Comparison of ENCODE assay signal across 27 cellular contexts in the genomic region with DNA sequence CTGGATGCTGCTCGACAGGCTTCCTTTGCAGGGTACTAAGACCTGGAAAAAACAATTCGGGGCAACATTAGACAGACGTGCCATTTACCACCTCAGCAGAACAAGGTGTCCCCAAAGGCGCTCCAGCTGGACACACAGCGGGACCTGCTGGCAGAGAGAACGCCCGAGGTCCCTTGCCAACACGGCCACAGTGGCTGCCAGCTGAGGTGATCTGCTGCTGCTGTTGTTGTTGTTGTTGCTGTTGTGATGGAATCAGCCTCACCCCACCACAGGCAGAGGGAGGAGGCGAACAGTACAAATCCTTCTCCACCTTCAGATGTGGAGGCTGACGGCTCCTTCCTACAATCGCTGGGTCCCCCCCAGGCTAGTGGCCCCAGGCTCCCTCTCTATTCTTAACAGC. TPM values are rescaled to one million over a fixed set of nuclear protein-coding genes. Genes with fewer than 3 reads are reported as not detected.
A peak's percentile ranks its signal among the peaks of the same experiment; 100 is the strongest.
DNase-seq lines count a peak whose midpoint lies in the region; ATAC-seq, FAIRE-seq and TF ChIP-seq lines count a peak whose summit lies in the region.
"Had no signal": no experiment of that assay in that cellular context is flagged by ENCODE, and none has a peak within 500 bp of the region (broad histone marks: within the 10 kb centered on the region; RNA-seq: fewer than 3 reads in every experiment).

No MANE protein-coding gene starts in this region.

- H3K9me3 ChIP-seq in right atrium auricular region (no peaks in the 10 kb centered on the region), neural progenitor cell (ENCODE audit: low read depth) (no peaks in the 10 kb centered on the region)
- H3K9me3 ChIP-seq: BLaER1 had no signal

- FAIRE-seq in GM12891 (lab: Jason Lieb, UNC) = peak; percentile 31
- FAIRE-seq: A204.1, GM18507 had no signal

- peaks cover 2% of the 10 kb centered on the region for H3K27me3 Mint-ChIP-seq in neural progenitor cell (ENCODE audit: insufficient read depth, low read depth)
- H3K27me3 Mint-ChIP-seq: CD4-positive, CD25-positive, alpha-beta regulatory T cell had no signal

- TF ChIP-seq CTCF in right atrium auricular region (IDR thresholded peaks at IDR 0.05) (no peak), neural progenitor cell (IDR thresholded peaks at IDR 0.05) (no peak)

- no peaks in the 10 kb centered on the region for H3K9me3 Mint-ChIP-seq in neural progenitor cell
- H3K9me3 Mint-ChIP-seq: CD4-positive, CD25-positive, alpha-beta regulatory T cell; H9 had no signal

- H4K20me1 ChIP-seq in neural progenitor cell (ENCODE audit: low read depth) = peaks cover 3% of the 10 kb centered on the region

- H3K27me3 ChIP-seq in right atrium auricular region (no peaks in the 10 kb centered on the region), neural progenitor cell (no peaks in the 10 kb centered on the region)
- H3K27me3 ChIP-seq: BLaER1 had no signal

- H3K9ac ChIP-seq in neural progenitor cell = no peak overlapping the region
- H3K9ac ChIP-seq: BLaER1, GM23248, KMS-11 had no signal

- no peak for TF ChIP-seq POLR2A in GM12891 (IDR thresholded peaks at IDR 0.05; ENCODE audit: low read depth, low read length)

- H3K4me1 Mint-ChIP-seq in neural progenitor cell = peaks cover 16% of the 10 kb centered on the region

- DNase-seq in GM12891 (ENCODE audit: insufficient read length, low spot score) (no peak), Right ventricle myocardium superior (peak; percentile 85), right atrium auricular region (ENCODE audit: low spot score) (no peak), neural progenitor cell (ENCODE audit: low spot score) (no peak), globus pallidus (ENCODE audit: low spot score) (no peak), NCI-H2227 treated with DMSO at 0.1 percent for 48 hours (lab: John Stamatoyannopoulos, UW) (no peak)
- DNase-seq: CD4-positive, CD25-positive, alpha-beta regulatory T cell; DMS153; DND-41; GM23248; H9; IMR-90; NCI-H1048; NCI-H1417; NCI-H1694; NCI-H2081; NCI-H226; NCI-H510A; NCI-H69; RPMI8226; SHP77 treated with DMSO at 0.1 percent for 48 hours had no signal

- peaks cover 35% of the 10 kb centered on the region for H3K36me3 ChIP-seq in right atrium auricular region
- no peaks in the 10 kb centered on the region for H3K36me3 ChIP-seq in neural progenitor cell

- H3K4me3 ChIP-seq in right atrium auricular region (no peak overlapping the region), neural progenitor cell (no peak overlapping the region)
- H3K4me3 ChIP-seq: BLaER1, GM23248 had no signal

- no peak overlapping the region for H3K4me2 ChIP-seq in neural progenitor cell
- H3K4me2 ChIP-seq: BLaER1, KMS-11 had no signal

- peak overlapping the region; percentile 66 for H3K27ac Mint-ChIP-seq in neural progenitor cell
- H3K27ac Mint-ChIP-seq: CD4-positive, CD25-positive, alpha-beta regulatory T cell had no signal

- ATAC-seq in Right ventricle myocardium superior (ENCODE audit: poor library complexity) (peak; percentile 83), HG02938 (IDR thresholded peaks at IDR 0.05; ENCODE audit: unreplicated experiment) (no peak), GM19397 (IDR thresholded peaks at IDR 0.05; ENCODE audit: unreplicated experiment) (no peak)

- H3K36me3 Mint-ChIP-seq in neural progenitor cell = peaks cover 8% of the 10 kb centered on the region

- intact Hi-C loops in Right ventricle myocardium superior (cut with DNase I) = no loop called here

- no peaks in the 10 kb centered on the region for H3K79me2 ChIP-seq in neural progenitor cell (ENCODE audit: low read depth)

- peaks cover 0 to 37% of the 10 kb centered on the region in 2 donors for H3K4me1 ChIP-seq in right atrium auricular region
- peaks cover 4% of the 10 kb centered on the region for H3K4me1 ChIP-seq in neural progenitor cell
- H3K4me1 ChIP-seq: BLaER1 had no signal

- peaks cover 2% of the 10 kb centered on the region for H3F3A ChIP-seq in neural progenitor cell (ENCODE audit: low read depth)

- H3K27ac ChIP-seq in right atrium auricular region = peak overlapping the region; percentile 54 to 87
- H3K27ac ChIP-seq in neural progenitor cell = no peak overlapping the region
- H3K27ac ChIP-seq: BLaER1, GM23248, KMS-11 had no signal

- H2AFZ ChIP-seq in neural progenitor cell (replicated peaks) = no peak overlapping the region
- H2AFZ ChIP-seq: GM23248 had no signal

- no peak overlapping the region for H3K4me3 Mint-ChIP-seq in neural progenitor cell
- H3K4me3 Mint-ChIP-seq: H9 had no signal

TF ChIP-seq in GM12891, 5 proteins besides CTCF, POLR2A, EP300 and RAD21:
- no peak for TF ChIP-seq TAF1 (IDR thresholded peaks at IDR 0.05; ENCODE audit: low read depth, low read length)
- TF ChIP-seq POU2F2 (IDR thresholded peaks at IDR 0.05; ENCODE audit: low read depth, low read length) = no peak
- no peak for TF ChIP-seq SPI1 (IDR thresholded peaks at IDR 0.05; ENCODE audit: low read depth, low read length)
- TF ChIP-seq PAX5 (IDR thresholded peaks at IDR 0.05; ENCODE audit: insufficient read depth, low read length, severe bottlenecking) = no peak
- TF ChIP-seq POLR2AphosphoS5 (IDR thresholded peaks at IDR 0.05; ENCODE audit: low read depth, low read length) = no peak

RNA-seq across cellular contexts. Expression of gene ANKRD27, which starts 25.2 kb away (rescaled TPM):
- 13.1 TPM for polyA plus RNA-seq in GM12891 (2012; ENCODE audit: low read depth, missing spikeins)
- 22.6 TPM for total RNA-seq in Right ventricle myocardium superior
- total RNA-seq in right atrium auricular region = 10 to 100 TPM; 18.8 to 22.4 TPM
- 24.9 and 30.5 TPM in 2 replicates for total RNA-seq in neural progenitor cell (ENCODE audit: low replicate concordance)

RNA-seq across cellular contexts. Expression of gene RGS9BP, which starts 25.9 kb away (rescaled TPM):
- polyA plus RNA-seq in GM12891 (2012; ENCODE audit: low read depth, missing spikeins) = 0.08 TPM
- 14.3 TPM for total RNA-seq in Right ventricle myocardium superior
- total RNA-seq in right atrium auricular region = 10 to 100 TPM in 1 of 2 donors, 1 to 10 TPM in 1; 2.5 to 15.3 TPM
- 0.28 TPM in 1 of 2 replicates, not detected in the other for total RNA-seq in neural progenitor cell (ENCODE audit: low replicate concordance)

RNA-seq across cellular contexts. Expression of gene NUDT19, which starts 41.9 kb away (rescaled TPM):
- 7.2 TPM for polyA plus RNA-seq in GM12891 (2012; ENCODE audit: low read depth, missing spikeins)
- total RNA-seq in Right ventricle myocardium superior = 24.1 TPM
- 10 to 100 TPM in 1 of 2 donors, 1 to 10 TPM in 1; 9.1 to 18.0 TPM for total RNA-seq in right atrium auricular region
- 4.1 and 4.4 TPM in 2 replicates for total RNA-seq in neural progenitor cell (ENCODE audit: low replicate concordance)
